ENCODE assay signal across 17 cellular contexts in the genomic region with DNA sequence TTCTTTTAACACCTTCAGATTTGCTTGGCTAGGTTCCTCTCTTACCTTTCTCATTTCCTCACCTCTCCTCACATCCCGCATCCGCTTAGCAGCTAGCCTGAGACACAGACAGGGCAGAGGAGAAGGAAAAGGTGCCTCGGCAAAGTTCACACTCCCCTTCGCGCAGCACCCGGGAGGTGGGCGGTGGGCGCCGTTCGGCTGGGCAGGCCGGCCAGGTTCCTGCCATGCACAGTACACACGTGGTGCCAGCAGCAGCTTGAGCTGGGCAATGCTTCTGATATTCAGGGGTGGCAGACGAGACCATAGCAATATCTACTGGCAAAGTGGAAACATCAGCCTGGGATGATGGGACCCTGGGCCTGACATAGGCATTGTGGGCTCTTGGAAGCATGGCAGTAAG. TPM values are rescaled to one million over a fixed set of nuclear protein-coding genes. Genes with fewer than 3 reads are reported as not detected.
DNase-seq lines count a peak whose midpoint lies in the region; ATAC-seq, FAIRE-seq and TF ChIP-seq lines count a peak whose summit lies in the region.
"Had no signal": no experiment of that assay in that cellular context is flagged by ENCODE, and none has a peak within 500 bp of the region (broad histone marks: within the 10 kb centered on the region; RNA-seq: fewer than 3 reads in every experiment).

No MANE protein-coding gene starts in this region.

- no peak overlapping the region for H3K27ac ChIP-seq in astrocyte (ENCODE audit: low read depth, low read length)
- peak overlapping the region in 36 of 59 donors; percentile 0 to 86 (median 54) for H3K27ac ChIP-seq in dorsolateral prefrontal cortex
- H3K27ac ChIP-seq in neural progenitor cell, result no peak overlapping the region
- H3K27ac ChIP-seq in RWPE1, result no peak overlapping the region

- no peak overlapping the region for H2AFZ ChIP-seq in astrocyte (ENCODE audit: low read depth, low read length)
- no peak overlapping the region for H2AFZ ChIP-seq in neural progenitor cell (replicated peaks)

- no peaks in the 10 kb centered on the region for H3F3A ChIP-seq in neural progenitor cell (ENCODE audit: low read depth)

- H3K9me3 Mint-ChIP-seq in astrocyte (ENCODE audit: unreplicated experiment), result no peaks in the 10 kb centered on the region
- H3K9me3 Mint-ChIP-seq in neural progenitor cell, result no peaks in the 10 kb centered on the region

- peaks cover 2% of the 10 kb centered on the region for H3K36me3 Mint-ChIP-seq in astrocyte (ENCODE audit: low read depth, unreplicated experiment)
- no peaks in the 10 kb centered on the region for H3K36me3 Mint-ChIP-seq in neural progenitor cell
- H3K36me3 Mint-ChIP-seq: CD4-positive, alpha-beta memory T cell had no signal

- H3K27me3 ChIP-seq in astrocyte (ENCODE audit: insufficient read depth, low read length) (peaks cover 58% of the 10 kb centered on the region), dorsolateral prefrontal cortex (peaks cover 0 to 13% (median 0%) of the 10 kb centered on the region in 45 donors), neural progenitor cell (no peaks in the 10 kb centered on the region)

- H3K4me3 ChIP-seq in astrocyte (ENCODE audit: insufficient read depth, low read depth, low read length), result no peak overlapping the region
- peak overlapping the region in 56 of 59 donors; percentile 0 to 86 (median 68) for H3K4me3 ChIP-seq in dorsolateral prefrontal cortex
- H3K4me3 ChIP-seq in neural progenitor cell, result no peak overlapping the region
- H3K4me3 ChIP-seq: GM12878 had no signal

- no peak overlapping the region for H3K27ac Mint-ChIP-seq in astrocyte (ENCODE audit: unreplicated experiment)
- no peak overlapping the region for H3K27ac Mint-ChIP-seq in neural progenitor cell
- H3K27ac Mint-ChIP-seq: CD4-positive, alpha-beta memory T cell had no signal

- POLR2A ChIA-PET in RWPE1 (lab: Yijun Ruan, JAX; ENCODE audit: low non-redundant PET), result no interaction called here

- H4K20me1 ChIP-seq in astrocyte (ENCODE audit: insufficient read depth, low read length) (no peaks in the 10 kb centered on the region), neural progenitor cell (ENCODE audit: low read depth) (no peaks in the 10 kb centered on the region)

- H3K9ac ChIP-seq in astrocyte (ENCODE audit: low read length) (no peak overlapping the region), neural progenitor cell (no peak overlapping the region)

- H3K4me3 Mint-ChIP-seq in astrocyte (ENCODE audit: unreplicated experiment) (peak overlapping the region; percentile 34), neural progenitor cell (no peak overlapping the region)
- H3K4me3 Mint-ChIP-seq: CD4-positive, alpha-beta memory T cell had no signal

- no peaks in the 10 kb centered on the region for H3K36me3 ChIP-seq in astrocyte (ENCODE audit: insufficient read depth, low read length)
- H3K36me3 ChIP-seq in neural progenitor cell, result no peaks in the 10 kb centered on the region

- ATAC-seq in HG03354 (IDR thresholded peaks at IDR 0.05; ENCODE audit: poor library complexity, severe bottlenecking, unreplicated experiment), result no peak
- ATAC-seq: GM12878 had no signal

- CTCF ChIA-PET in RWPE1 (lab: Yijun Ruan, JAX), result no interaction called here

- TF ChIP-seq CTCF in astrocyte (IDR thresholded peaks at IDR 0.05; ENCODE audit: insufficient read depth, low read depth, low read length), result no peak
- TF ChIP-seq CTCF in dorsolateral prefrontal cortex (IDR thresholded peaks at IDR 0.05 in 54 of 56, conservative IDR thresholded peaks at IDR 0.05 in 2 of 56; ENCODE audit: low read depth in 1 of 56, partially characterized antibody in 56 of 56), result no peak
- TF ChIP-seq CTCF in neural progenitor cell (IDR thresholded peaks at IDR 0.05), result no peak
- no peak for TF ChIP-seq CTCF in RWPE1 (conservative IDR thresholded peaks at IDR 0.05; ENCODE audit: low read depth)

- H3K4me2 ChIP-seq in astrocyte (ENCODE audit: low read length), result no peak overlapping the region
- peak overlapping the region; percentile 21 for H3K4me2 ChIP-seq in neural progenitor cell

- no peaks in the 10 kb centered on the region for H3K4me1 ChIP-seq in astrocyte (ENCODE audit: insufficient read depth, low read length)
- peaks cover 31% of the 10 kb centered on the region for H3K4me1 ChIP-seq in neural progenitor cell

- intact Hi-C loops in dorsolateral prefrontal cortex (cut with DNase I), result loop anchor here (5.0 to 10.0 kb wide), 7 partner anchors 99 to 301 kb away; no protein-coding TSS in a partner anchor

- H3K27me3 Mint-ChIP-seq in astrocyte (ENCODE audit: low read depth, unreplicated experiment) (peaks cover 48% of the 10 kb centered on the region), neural progenitor cell (ENCODE audit: insufficient read depth, low read depth) (peaks cover 4% of the 10 kb centered on the region)

- H3K9me3 ChIP-seq in astrocyte (ENCODE audit: insufficient read depth, low read depth, low read length) (no peaks in the 10 kb centered on the region), neural progenitor cell (ENCODE audit: low read depth) (no peaks in the 10 kb centered on the region)

- H3K4me1 Mint-ChIP-seq in astrocyte (ENCODE audit: low read depth, unreplicated experiment), result no peaks in the 10 kb centered on the region
- peaks cover 18% of the 10 kb centered on the region for H3K4me1 Mint-ChIP-seq in neural progenitor cell
- H3K4me1 Mint-ChIP-seq: CD4-positive, alpha-beta memory T cell had no signal

- no peaks in the 10 kb centered on the region for H3K79me2 ChIP-seq in astrocyte (ENCODE audit: insufficient read depth, low read length)
- no peaks in the 10 kb centered on the region for H3K79me2 ChIP-seq in neural progenitor cell (ENCODE audit: low read depth)

- FAIRE-seq in astrocyte (lab: Jason Lieb, UNC), result no peak
- FAIRE-seq: GM12878, GM19239 had no signal

- DNase-seq in astrocyte (ENCODE audit: low read depth), result no peak
- no peak for DNase-seq in dorsolateral prefrontal cortex
- DNase-seq in neural progenitor cell (ENCODE audit: low spot score), result no peak
- no peak for DNase-seq in DMS53 (lab: John Stamatoyannopoulos, UW)
- DNase-seq in RWPE1 (ENCODE audit: low spot score), result no peak
- DNase-seq: C1 segment of cervical spinal cord; CD4-positive, alpha-beta memory T cell; COR-L47; DMS153; DMS79; EL; GDM1; GOT3; HCEC 1CT had no signal

RNA-seq across cellular contexts. Expression of gene NTM, which starts 3.3 kb away (rescaled TPM):
- 98.2 and 108 TPM in 2 replicates for total RNA-seq in astrocyte
- total RNA-seq in dorsolateral prefrontal cortex, result 100 to 1,000 TPM; 122 to 220 (median 161) TPM
- 4.3 and 6.0 TPM in 2 replicates for total RNA-seq in neural progenitor cell (ENCODE audit: low replicate concordance)
- total RNA-seq: CD4-positive, alpha-beta memory T cell; GM12878 had no signal

Comparison
In these comparisons a context has a peak if more than half of its experiments do, and no peak if none do; other contexts are left out.
1. H3K27ac ChIP-seq: peak in dorsolateral prefrontal cortex (36 of 59); none in astrocyte (single experiment), neural progenitor cell (single experiment) and RWPE1 (single experiment).
2. H3K4me3 ChIP-seq: peak in dorsolateral prefrontal cortex (56 of 59); none in astrocyte (single experiment) and neural progenitor cell (single experiment).
3. RNA of gene NTM, which starts 3.3 kb away (total RNA-seq): 122 to 220 TPM in dorsolateral prefrontal cortex and 98.2 to 108 TPM in astrocyte; 4.3 to 6.0 TPM in neural progenitor cell; every median in the first group is over 10 times any median in the second.